In genomic region chr1:198333744-198334143, GRCh38 we compare ENCODE assay signal across 24 cellular contexts.
DNase-seq lines count a peak whose midpoint lies in the region; ATAC-seq, FAIRE-seq and TF ChIP-seq lines count a peak whose summit lies in the region.
"Had no signal": no experiment of that assay in that cellular context is flagged by ENCODE, and none has a peak within 500 bp of the region (broad histone marks: within the 10 kb centered on the region; RNA-seq: fewer than 3 reads in every experiment).

No MANE protein-coding gene starts in this region.

- H3K79me2 ChIP-seq in ACC112 (ENCODE audit: control insufficient read depth, insufficient read depth, low read length, unreplicated experiment) (no peaks in the 10 kb centered on the region), astrocyte (ENCODE audit: insufficient read depth, low read length) (no peaks in the 10 kb centered on the region)

- no peaks in the 10 kb centered on the region for H3K9me3 Mint-ChIP-seq in astrocyte (ENCODE audit: unreplicated experiment)
- H3K9me3 Mint-ChIP-seq in progenitor cell of endocrine pancreas (ENCODE audit: low read depth), result peaks cover 4% of the 10 kb centered on the region

- H3K4me3 ChIP-seq in ACC112 (ENCODE audit: low read depth, low read length) (no peak overlapping the region), astrocyte (ENCODE audit: insufficient read depth, low read depth, low read length) (no peak overlapping the region), colonic mucosa (no peak overlapping the region)
- H3K4me3 ChIP-seq: mucosa of descending colon, SJCRH30 had no signal

- peak overlapping the region; percentile 45 for H2AFZ ChIP-seq in ACC112 (ENCODE audit: low read length, unreplicated experiment)
- no peak overlapping the region for H2AFZ ChIP-seq in astrocyte (ENCODE audit: low read depth, low read length)

- no peaks in the 10 kb centered on the region for H3K27me3 ChIP-seq in ACC112 (ENCODE audit: insufficient read depth, low read length)
- H3K27me3 ChIP-seq in astrocyte (ENCODE audit: insufficient read depth, low read length), result no peaks in the 10 kb centered on the region
- no peaks in the 10 kb centered on the region for H3K27me3 ChIP-seq in colonic mucosa
- H3K27me3 ChIP-seq: SJCRH30 had no signal

- H3K27me3 Mint-ChIP-seq in astrocyte (ENCODE audit: low read depth, unreplicated experiment) (no peaks in the 10 kb centered on the region), progenitor cell of endocrine pancreas (no peaks in the 10 kb centered on the region)
- H3K27me3 Mint-ChIP-seq: activated naive CD4-positive, alpha-beta T cell treated with anti-CD3 and anti-CD28 coated beads, Interleukin-2, amount 50 U/mL, for 24 hours; brain; dendritic cell treated with granulocyte-macrophage colony-stimulating factor and Interleukin-4, amounts not matched to agents 40 ng/mL and 50 ng/mL, for 4 days had no signal

- peaks cover 13% of the 10 kb centered on the region for H3K4me1 ChIP-seq in ACC112 (ENCODE audit: control insufficient read depth, insufficient read depth, low read length, unreplicated experiment)
- H3K4me1 ChIP-seq in astrocyte (ENCODE audit: insufficient read depth, low read length), result peaks cover 6% of the 10 kb centered on the region
- H3K4me1 ChIP-seq in colonic mucosa, result no peaks in the 10 kb centered on the region
- H3K4me1 ChIP-seq: SJCRH30 had no signal

- H3K9me3 ChIP-seq in astrocyte (ENCODE audit: insufficient read depth, low read depth, low read length) (no peaks in the 10 kb centered on the region), colonic mucosa (no peaks in the 10 kb centered on the region)
- H3K9me3 ChIP-seq: mucosa of descending colon, SJCRH30 had no signal

- H3K27ac ChIP-seq in ACC112 (ENCODE audit: low read depth, low read length) (no peak overlapping the region; the same call in 1 of the 2 replicates), astrocyte (ENCODE audit: low read depth, low read length) (no peak overlapping the region), colonic mucosa (no peak overlapping the region)
- H3K27ac ChIP-seq: KMS-11, SJCRH30 had no signal

- H4K20me1 ChIP-seq in astrocyte (ENCODE audit: insufficient read depth, low read length), result no peaks in the 10 kb centered on the region

- DNase-seq in HTR-8/SVneo (ENCODE audit: insufficient read length, low spot score) (peak; percentile 7), astrocyte (ENCODE audit: low read depth) (peak; percentile 50), frontal cortex (ENCODE audit: low spot score in 2 of 2) (no peak), progenitor cell of endocrine pancreas (ENCODE audit: low spot score, unreplicated experiment) (no peak), colonic mucosa (no peak)
- DNase-seq: activated CD4-positive, CD25-positive, alpha-beta regulatory T cell; activated CD8-positive, alpha-beta T cell treated with anti-CD3 and anti-CD28 coated beads, Interleukin-2, amount 10 ng/mL, durations not matched to agents 7 days and 5 days; activated T-cell treated with anti-CD3 and anti-CD28 coated beads, Interleukin-2, amount 50 U/mL, for 72 hours; CD4-positive, CD25-positive, alpha-beta regulatory T cell; glutamatergic neuron; mucosa of descending colon; NCI-H1092; NCI-H526; SJCRH30; stimulated activated CD4-positive, alpha-beta T cell treated with anti-CD3 and anti-CD28 coated beads, Interleukin-4, amount 100 ng/mL, for 24 hours had no signal

- FAIRE-seq in HTR-8/SVneo (lab: Jason Lieb, UNC), result no peak
- FAIRE-seq in astrocyte (lab: Jason Lieb, UNC), result peak; percentile 20
- FAIRE-seq in frontal cortex (lab: Jason Lieb, UNC), result peak; percentile 23
- FAIRE-seq: endothelial cell of umbilical vein had no signal

- intact Hi-C loops in colonic mucosa (cut with DNase I), result no loop called here

- H3K36me3 Mint-ChIP-seq in astrocyte (ENCODE audit: low read depth, unreplicated experiment) (no peaks in the 10 kb centered on the region), progenitor cell of endocrine pancreas (ENCODE audit: insufficient read depth) (no peaks in the 10 kb centered on the region)
- H3K36me3 Mint-ChIP-seq: activated naive CD4-positive, alpha-beta T cell treated with anti-CD3 and anti-CD28 coated beads, Interleukin-2, amount 50 U/mL, for 24 hours; brain; CD4-positive, CD25-positive, alpha-beta regulatory T cell had no signal

- H3K36me3 ChIP-seq in ACC112 (ENCODE audit: insufficient read depth, low read length), result no peaks in the 10 kb centered on the region
- no peaks in the 10 kb centered on the region for H3K36me3 ChIP-seq in astrocyte (ENCODE audit: insufficient read depth, low read length)
- H3K36me3 ChIP-seq in colonic mucosa, result no peaks in the 10 kb centered on the region
- H3K36me3 ChIP-seq: SJCRH30 had no signal

- no peak overlapping the region for H3K4me2 ChIP-seq in astrocyte (ENCODE audit: low read length)
- H3K4me2 ChIP-seq: KMS-11 had no signal

- no peak overlapping the region for H3K4me3 Mint-ChIP-seq in astrocyte (ENCODE audit: unreplicated experiment)
- H3K4me3 Mint-ChIP-seq in progenitor cell of endocrine pancreas (ENCODE audit: low read depth), result no peak overlapping the region
- H3K4me3 Mint-ChIP-seq: activated CD8-positive, alpha-beta T cell treated with anti-CD3 and anti-CD28 coated beads, Interleukin-2, amount 10 ng/mL, durations not matched to agents 7 days and 5 days; activated naive CD4-positive, alpha-beta T cell treated with anti-CD3 and anti-CD28 coated beads, Interleukin-2, amount 50 U/mL, for 24 hours; activated T-cell treated with anti-CD3 and anti-CD28 coated beads, Interleukin-2, amount 50 U/mL, for 72 hours; brain; CD4-positive, CD25-positive, alpha-beta regulatory T cell; dendritic cell treated with granulocyte-macrophage colony-stimulating factor and Interleukin-4, amounts not matched to agents 40 ng/mL and 50 ng/mL, for 4 days; T-helper 2 cell treated with Interferon-gamma antibody and Interleukin-4, amounts not matched to agents 5 μg/mL and 100 μg/mL, for 36 hours had no signal

- ATAC-seq in activated CD4-positive, CD25-positive, alpha-beta regulatory T cell treated with anti-CD3 and anti-CD28 coated beads, Interleukin-2, amount 50 U/mL, for 24 hours, result no peak
- no peak for ATAC-seq in HG02938 (IDR thresholded peaks at IDR 0.05; ENCODE audit: unreplicated experiment)
- ATAC-seq: activated CD8-positive, alpha-beta T cell treated with anti-CD3 and anti-CD28 coated beads, Interleukin-2, amount 10 ng/mL, durations not matched to agents 7 days and 5 days; activated T-cell treated with anti-CD3 and anti-CD28 coated beads, Interleukin-2, amount 50 U/mL, for 72 hours; mucosa of descending colon had no signal

- H3K4me1 Mint-ChIP-seq in astrocyte (ENCODE audit: low read depth, unreplicated experiment) (peaks cover 6% of the 10 kb centered on the region), progenitor cell of endocrine pancreas (ENCODE audit: low read depth) (peaks cover 2% of the 10 kb centered on the region)
- H3K4me1 Mint-ChIP-seq: activated naive CD4-positive, alpha-beta T cell treated with anti-CD3 and anti-CD28 coated beads, Interleukin-2, amount 50 U/mL, for 24 hours; CD4-positive, CD25-positive, alpha-beta regulatory T cell had no signal

- no peak overlapping the region for H3K9ac ChIP-seq in astrocyte (ENCODE audit: low read length)
- H3K9ac ChIP-seq in colonic mucosa (ENCODE audit: low read depth in 2 of 2, low read length in 2 of 2), result no peak overlapping the region
- H3K9ac ChIP-seq: KMS-11 had no signal

- TF ChIP-seq CTCF in astrocyte (IDR thresholded peaks at IDR 0.05; ENCODE audit: insufficient read depth, low read depth, low read length), result no peak
- no peak for TF ChIP-seq CTCF in progenitor cell of endocrine pancreas (IDR thresholded peaks at IDR 0.05; ENCODE audit: unreplicated experiment)
- TF ChIP-seq CTCF in colonic mucosa (IDR thresholded peaks at IDR 0.05), result no peak

- H3K27ac Mint-ChIP-seq in astrocyte (ENCODE audit: unreplicated experiment), result no peak overlapping the region
- no peak overlapping the region for H3K27ac Mint-ChIP-seq in progenitor cell of endocrine pancreas
- H3K27ac Mint-ChIP-seq: activated CD8-positive, alpha-beta T cell treated with anti-CD3 and anti-CD28 coated beads, Interleukin-2, amount 10 ng/mL, durations not matched to agents 7 days and 5 days; activated naive CD4-positive, alpha-beta T cell treated with anti-CD3 and anti-CD28 coated beads, Interleukin-2, amount 50 U/mL, for 24 hours; activated T-cell treated with anti-CD3 and anti-CD28 coated beads, Interleukin-2, amount 50 U/mL, for 72 hours; brain; CD4-positive, CD25-positive, alpha-beta regulatory T cell; dendritic cell treated with granulocyte-macrophage colony-stimulating factor and Interleukin-4, amounts not matched to agents 40 ng/mL and 50 ng/mL, for 4 days; T-helper 2 cell treated with Interferon-gamma antibody and Interleukin-4, amounts not matched to agents 5 μg/mL and 100 μg/mL, for 36 hours had no signal

Comparison
In these comparisons a context has a peak if more than half of its experiments do, and no peak if none do; other contexts are left out.
1. DNase-seq: peak in HTR-8/SVneo (single experiment) and astrocyte (single experiment); none in frontal cortex (0 of 2), progenitor cell of endocrine pancreas (single experiment) and colonic mucosa (single experiment).